ENCODE assay signal across 14 cellular contexts in the genomic region with DNA sequence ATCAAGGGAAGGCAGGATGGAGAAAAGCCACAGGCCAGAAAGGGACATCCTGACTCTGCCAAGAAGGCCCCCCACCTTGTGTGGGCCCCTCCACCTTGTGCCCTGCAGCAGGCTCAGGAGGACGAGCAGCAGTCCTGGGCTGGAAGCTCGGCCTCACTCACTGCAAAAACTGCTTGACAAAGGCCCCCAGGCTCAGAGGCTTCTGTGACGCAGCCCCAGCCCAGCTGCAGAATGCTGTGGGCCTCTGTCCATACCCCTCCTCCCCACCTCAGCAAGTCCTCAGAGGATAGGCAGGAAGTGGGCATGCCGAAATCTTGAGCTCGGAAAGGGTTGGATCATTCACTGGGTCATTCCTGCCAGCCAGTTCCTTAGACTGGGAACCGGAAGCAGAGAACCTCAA.
DNase-seq lines count a peak whose midpoint lies in the region; TF ChIP-seq lines count a peak whose summit lies in the region.
"Had no signal": no experiment of that assay in that cellular context is flagged by ENCODE, and none has a peak within 500 bp of the region (broad histone marks: within the 10 kb centered on the region; RNA-seq: fewer than 3 reads in every experiment).

No MANE protein-coding gene starts in this region.

- no peaks in the 10 kb centered on the region for H3K36me3 Mint-ChIP-seq in osteocyte (ENCODE audit: unreplicated experiment)
- no peaks in the 10 kb centered on the region for H3K36me3 Mint-ChIP-seq in type B pancreatic cell
- H3K36me3 Mint-ChIP-seq: activated CD4-positive, alpha-beta memory T cell treated with anti-CD3 and anti-CD28 coated beads for 36 hours; activated naive CD8-positive, alpha-beta T cell had no signal

- no peaks in the 10 kb centered on the region for H3K36me3 ChIP-seq in NT2/D1 (ENCODE audit: insufficient read depth, insufficient read length, low read length)
- H3K36me3 ChIP-seq: neutrophil had no signal

- TF ChIP-seq CTCF in AG09309 (IDR thresholded peaks at IDR 0.05; ENCODE audit: control insufficient read depth, insufficient read depth, low read depth, low read length, missing control alignments) (no peak), osteocyte (IDR thresholded peaks at IDR 0.05) (no peak), type B pancreatic cell (conservative IDR thresholded peaks at IDR 0.05) (no peak)

- peak overlapping the region; percentile 54 for H3K9ac ChIP-seq in NT2/D1 (ENCODE audit: insufficient read length, low read depth)

- no peaks in the 10 kb centered on the region for H3K9me3 Mint-ChIP-seq in osteocyte (ENCODE audit: unreplicated experiment)
- H3K9me3 Mint-ChIP-seq in type B pancreatic cell: no peaks in the 10 kb centered on the region
- H3K9me3 Mint-ChIP-seq: activated CD4-positive, alpha-beta memory T cell treated with anti-CD3 and anti-CD28 coated beads for 36 hours had no signal

- H3K27ac Mint-ChIP-seq in osteocyte (ENCODE audit: unreplicated experiment) (peak overlapping the region; percentile 88), type B pancreatic cell (no peak overlapping the region)
- H3K27ac Mint-ChIP-seq: activated CD4-positive, alpha-beta memory T cell treated with anti-CD3 and anti-CD28 coated beads for 36 hours; activated naive CD8-positive, alpha-beta T cell had no signal

- no peaks in the 10 kb centered on the region for H3K9me3 ChIP-seq in NT2/D1 (ENCODE audit: insufficient read depth, low read length)
- H3K9me3 ChIP-seq: neutrophil had no signal

- H3K4me1 Mint-ChIP-seq in osteocyte (ENCODE audit: unreplicated experiment) (peaks cover 35% of the 10 kb centered on the region), type B pancreatic cell (ENCODE audit: unreplicated experiment) (peaks cover 6% of the 10 kb centered on the region)

- peaks cover 30% of the 10 kb centered on the region for H3K4me1 ChIP-seq in NT2/D1 (ENCODE audit: insufficient read depth, insufficient read length)

- DNase-seq in AG09309 (ENCODE audit: low read depth) (peak; percentile 41), NT2/D1 (ENCODE audit: low read depth, low spot score) (no peak), fibroblast of peridontal ligament (ENCODE audit: extremely low read depth) (peak; percentile 94), osteocyte (ENCODE audit: extremely low spot score, unreplicated experiment) (peak; percentile 89), type B pancreatic cell (ENCODE audit: extremely low spot score, unreplicated experiment) (no peak), erythroblast (lab: John Stamatoyannopoulos, UW) (no peak), NCI-H2029 (lab: John Stamatoyannopoulos, UW) (no peak)
- DNase-seq in stimulated activated CD4-positive, alpha-beta T cell treated with anti-CD3 and anti-CD28 coated beads, Interleukin-4, amount 100 ng/mL, for 1 hour: no peak
- DNase-seq: activated CD4-positive, alpha-beta memory T cell treated with anti-CD3 and anti-CD28 coated beads for 36 hours; NCI-H82; stimulated activated CD4-positive, alpha-beta T cell treated with anti-CD3 and anti-CD28 coated beads, Interleukin-2, amount 100 ng/mL, for 24 hours; SW 1271 had no signal

- no peak overlapping the region for H3K4me3 ChIP-seq in AG09309 (ENCODE audit: control insufficient read depth, low read depth, low read length)
- no peak overlapping the region for H3K4me3 ChIP-seq in NT2/D1 (ENCODE audit: insufficient read length, low read depth)

- H3K4me3 Mint-ChIP-seq in osteocyte (ENCODE audit: unreplicated experiment) (no peak overlapping the region), type B pancreatic cell (no peak overlapping the region)
- H3K4me3 Mint-ChIP-seq: activated CD4-positive, alpha-beta memory T cell treated with anti-CD3 and anti-CD28 coated beads for 36 hours; activated naive CD8-positive, alpha-beta T cell had no signal

- no peaks in the 10 kb centered on the region for H3K27me3 Mint-ChIP-seq in osteocyte (ENCODE audit: unreplicated experiment)
- H3K27me3 Mint-ChIP-seq in type B pancreatic cell: peaks cover 3% of the 10 kb centered on the region
- H3K27me3 Mint-ChIP-seq: activated CD4-positive, alpha-beta memory T cell treated with anti-CD3 and anti-CD28 coated beads for 36 hours; activated naive CD8-positive, alpha-beta T cell had no signal

- no peaks in the 10 kb centered on the region for H3K27me3 ChIP-seq in NT2/D1 (ENCODE audit: insufficient read depth, insufficient read length)
- H3K27me3 ChIP-seq: neutrophil had no signal

- TF ChIP-seq POLR2A in erythroblast (IDR thresholded peaks at IDR 0.05; ENCODE audit: low read length): no peak

Comparison
In these comparisons a context has a peak if more than half of its experiments do, and no peak if none do; other contexts are left out.
1. DNase-seq: peak in AG09309 (single experiment), fibroblast of peridontal ligament (single experiment) and osteocyte (single experiment); none in NT2/D1 (single experiment), type B pancreatic cell (single experiment), stimulated activated CD4-positive, alpha-beta T cell treated with anti-CD3 and anti-CD28 coated beads, Interleukin-4, amount 100 ng/mL, for 1 hour (single experiment), erythroblast (0 of 2) and NCI-H2029 (single experiment).